ENCODE assay signal across 1 cellular context in genomic region chr20:25226433-25227316, GRCh38.
TF ChIP-seq lines count a peak whose summit lies in the region.

No MANE protein-coding gene starts in this region.

TF ChIP-seq in HepG2, 621 proteins besides CTCF, POLR2A, EP300 and RAD21 (continued from another document and continues in another):
- no peak for TF ChIP-seq ARID5B (CRISPR knock-in tag; IDR thresholded peaks at IDR 0.05)
- no peak for TF ChIP-seq IRF1 (CRISPR knock-in tag; IDR thresholded peaks at IDR 0.05; ENCODE audit: low read depth)
- TF ChIP-seq ZNF589 (CRISPR knock-in tag; conservative IDR thresholded peaks at IDR 0.05): no peak
- TF ChIP-seq ZNF883 (CRISPR knock-in tag; IDR thresholded peaks at IDR 0.05; ENCODE audit: not compliant biosample characterization): peak; percentile 92
- no peak for TF ChIP-seq HBP1 (CRISPR knock-in tag; IDR thresholded peaks at IDR 0.05; ENCODE audit: low read depth)
- TF ChIP-seq ARHGAP35 (CRISPR knock-in tag; IDR thresholded peaks at IDR 0.05; ENCODE audit: borderline replicate concordance): peak; percentile 54; the same call in 1 of the 2 replicates
- 0 out of 2 replicates have a peak, but pooled peaks have one; percentile 48 for TF ChIP-seq ZNF235 (CRISPR knock-in tag; IDR thresholded peaks at IDR 0.05; ENCODE audit: borderline replicate concordance)
- no peak; the same call in 1 of the 2 replicates for TF ChIP-seq RELA (CRISPR knock-in tag; IDR thresholded peaks at IDR 0.05)
- TF ChIP-seq ZBTB3 (CRISPR knock-in tag; IDR thresholded peaks at IDR 0.05; ENCODE audit: borderline replicate concordance, low read depth): 0 out of 2 replicates have a peak, but pooled peaks have one; percentile 65
- TF ChIP-seq PPARG (CRISPR knock-in tag; conservative IDR thresholded peaks at IDR 0.05): no peak
- TF ChIP-seq NR2F2 (IDR thresholded peaks at IDR 0.05; ENCODE audit: borderline replicate concordance, low read depth): no peak
- TF ChIP-seq RXRB (CRISPR knock-in tag; IDR thresholded peaks at IDR 0.05; ENCODE audit: borderline replicate concordance): no peak
- TF ChIP-seq ZNF646 (CRISPR knock-in tag; IDR thresholded peaks at IDR 0.05): peak; percentile 37; the same call in 1 of the 2 replicates
- TF ChIP-seq ZNF816 (CRISPR knock-in tag; IDR thresholded peaks at IDR 0.05; ENCODE audit: borderline replicate concordance): no peak
- TF ChIP-seq SRSF9 (IDR thresholded peaks at IDR 0.05; ENCODE audit: borderline replicate concordance, insufficient read depth, low read depth, low read length, poor library complexity, severe bottlenecking): no peak
- TF ChIP-seq NFYC (CRISPR knock-in tag; IDR thresholded peaks at IDR 0.05): no peak
- TF ChIP-seq NFKBIZ (CRISPR knock-in tag; IDR thresholded peaks at IDR 0.05): no peak
- no peak for TF ChIP-seq KLF6 (CRISPR knock-in tag; IDR thresholded peaks at IDR 0.05)
- TF ChIP-seq ELF3 (CRISPR knock-in tag; IDR thresholded peaks at IDR 0.05): peak; percentile 37; the same call in 1 of the 2 replicates
- 0 out of 2 replicates have a peak, but pooled peaks have one; percentile 64 for TF ChIP-seq ZNF724P (CRISPR knock-in tag; IDR thresholded peaks at IDR 0.05; ENCODE audit: borderline replicate concordance)
- TF ChIP-seq ZNF614 (CRISPR knock-in tag; IDR thresholded peaks at IDR 0.05; ENCODE audit: borderline replicate concordance): no peak
- TF ChIP-seq ATAD3A (CRISPR knock-in tag; IDR thresholded peaks at IDR 0.05): no peak
- TF ChIP-seq SIN3B (IDR thresholded peaks at IDR 0.05; ENCODE audit: low read length): no peak
- 0 out of 2 replicates have a peak, but pooled peaks have one; percentile 33 for TF ChIP-seq ZNF329 (CRISPR knock-in tag; IDR thresholded peaks at IDR 0.05; ENCODE audit: low read depth)
- TF ChIP-seq MXI1 (IDR thresholded peaks at IDR 0.05; ENCODE audit: borderline replicate concordance, low read depth, low read length): peak; percentile 19; the same call in 1 of the 3 replicates
- TF ChIP-seq ZSCAN31 (CRISPR knock-in tag; IDR thresholded peaks at IDR 0.05; ENCODE audit: low read depth): peak; percentile 79; the same call in 1 of the 2 replicates
- TF ChIP-seq HDAC1 (CRISPR knock-in tag; IDR thresholded peaks at IDR 0.05): peak; percentile 42; the same call in 1 of the 2 replicates
- peak; percentile 67; the same call in 1 of the 2 replicates for TF ChIP-seq ZNF737 (CRISPR knock-in tag; IDR thresholded peaks at IDR 0.05; ENCODE audit: borderline replicate concordance)
- no peak for TF ChIP-seq ZNF552 (CRISPR knock-in tag; IDR thresholded peaks at IDR 0.05; ENCODE audit: borderline replicate concordance)
- TF ChIP-seq ZNF747 (CRISPR knock-in tag; IDR thresholded peaks at IDR 0.05; ENCODE audit: borderline replicate concordance): peak; percentile 59; the same call in 1 of the 2 replicates
- no peak for TF ChIP-seq BATF2 (CRISPR knock-in tag; IDR thresholded peaks at IDR 0.05)
- no peak for TF ChIP-seq SKI (IDR thresholded peaks at IDR 0.05; ENCODE audit: partially characterized antibody)
- no peak for TF ChIP-seq ZBTB33 (CRISPR knock-in tag; IDR thresholded peaks at IDR 0.05)
- TF ChIP-seq ARID4A (CRISPR knock-in tag; IDR thresholded peaks at IDR 0.05; ENCODE audit: borderline replicate concordance): peak; percentile 40; the same call in 1 of the 2 replicates
- no peak for TF ChIP-seq KDM1A (CRISPR knock-in tag; IDR thresholded peaks at IDR 0.05)
